ENCODE assay signal across 30 cellular contexts in the genomic region with DNA sequence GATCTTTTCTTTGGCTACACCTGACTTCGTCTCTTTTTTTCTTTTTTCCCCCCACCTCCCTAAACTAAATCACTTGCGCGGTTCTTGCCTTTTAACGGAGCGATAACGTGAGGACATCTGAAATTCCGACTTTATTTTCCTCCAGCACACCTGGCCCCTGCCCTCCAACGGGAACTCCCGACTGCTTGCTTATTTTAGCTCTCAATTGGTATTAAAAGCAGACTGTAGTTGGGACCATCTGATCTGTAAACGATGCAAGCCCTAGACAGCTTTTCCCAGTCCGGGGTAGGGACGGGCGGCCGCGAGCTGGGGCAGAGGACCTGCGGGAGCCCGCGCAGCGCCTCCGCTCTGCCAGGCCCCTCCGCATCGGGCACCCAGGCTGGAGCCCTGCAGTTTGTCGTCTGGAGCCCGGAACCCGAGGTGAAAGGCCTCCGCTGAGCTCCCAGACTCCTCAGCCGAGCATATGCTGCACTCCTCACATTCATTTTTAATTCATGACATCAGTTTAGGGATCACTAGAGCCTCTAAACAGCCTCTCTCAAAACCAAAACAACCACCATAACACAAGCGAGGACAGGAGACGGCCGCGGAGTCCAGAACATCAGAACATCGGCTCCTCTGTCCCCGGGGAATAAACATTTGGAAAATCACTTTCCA. TPM values are rescaled to one million over a fixed set of nuclear protein-coding genes. Genes with fewer than 3 reads are reported as not detected.
A peak's percentile ranks its signal among the peaks of the same experiment; 100 is the strongest.
DNase-seq lines count a peak whose midpoint lies in the region; ATAC-seq, FAIRE-seq and TF ChIP-seq lines count a peak whose summit lies in the region.
"Had no signal": no experiment of that assay in that cellular context is flagged by ENCODE, and none has a peak within 500 bp of the region (broad histone marks: within the 10 kb centered on the region; RNA-seq: fewer than 3 reads in every experiment).

No MANE protein-coding gene starts in this region.

- H2BK120ac ChIP-seq in neuronal stem cell (ENCODE audit: low read depth, low read length), result no peak overlapping the region

- H3K27me3 ChIP-seq in H7 (ENCODE audit: control insufficient read depth, insufficient read depth, low read length) (peaks cover 80% of the 10 kb centered on the region), neuronal stem cell (ENCODE audit: control insufficient read depth in 3 of 3, insufficient read depth in 3 of 3, low read depth in 1 of 3, low read length in 3 of 3) (peaks cover 32 to 90% (median 73%) of the 10 kb centered on the region in 3 experiments), lower lobe of right lung (ENCODE audit: low read depth) (peaks cover 94% of the 10 kb centered on the region)

- intact Hi-C loops in lower lobe of right lung (cut with DNase I), result no loop called here

- no peak overlapping the region for H3K9ac ChIP-seq in neuronal stem cell (ENCODE audit: low read depth, low read length, poor library complexity)

- DNase-seq in AG04449 (ENCODE audit: low read depth, low spot score) (no peak), H7 (peak; percentile 77), fibroblast of villous mesenchyme (ENCODE audit: low read depth) (peak; percentile 67), neuronal stem cell (ENCODE audit: low spot score) (no peak), lower lobe of right lung (no peak), D721Med (ENCODE audit: insufficient read length, low spot score) (no peak), SHP77 (lab: John Stamatoyannopoulos, UW) (no peak)
- DNase-seq: activated CD4-positive, alpha-beta T cell treated with anti-CD3 and anti-CD28 coated beads for 48 hours; activated T-cell treated with anti-CD3 and anti-CD28 coated beads, Interleukin-2, amount 50 U/mL, for 24 hours; BE2C; heart right ventricle; mucosa of descending colon; NCI-H1092 treated with DMSO at 0.1 percent for 48 hours; NCI-H1930; small intestine; stimulated activated CD4-positive, alpha-beta T cell treated with anti-CD3 and anti-CD28 coated beads, Interleukin-1b, Interleukin-23, amount 100 ng/mL, for 48 hours; substantia nigra had no signal

- no peak overlapping the region for H3K14ac ChIP-seq in neuronal stem cell (ENCODE audit: low read length)

- H3K4me2 ChIP-seq in neuronal stem cell (ENCODE audit: insufficient read depth, low read length, poor library complexity, severe bottlenecking), result no peak overlapping the region

- no peak overlapping the region for H2BK12ac ChIP-seq in neuronal stem cell (ENCODE audit: low read length)

- WGBS in neuronal stem cell (ENCODE audit: extremely low coverage in 2 of 2, insufficient read length in 2 of 2, insufficient replicate concordance in 1 of 2), 2 donors, result no CpG with 5 or more reads among the region's 33 CpGs

- H3K27ac ChIP-seq in neuronal stem cell (replicated peaks; ENCODE audit: low read length) (no peak overlapping the region), lower lobe of right lung (no peak overlapping the region)
- H3K27ac ChIP-seq: cardiac muscle cell, heart right ventricle, SK-N-MC had no signal

- no peak overlapping the region for H2BK5ac ChIP-seq in neuronal stem cell (ENCODE audit: low read length)

- no peak overlapping the region for H4K8ac ChIP-seq in neuronal stem cell (ENCODE audit: low read depth, low read length)

- CTCF ChIA-PET in AG04449 (lab: Yijun Ruan, JAX), result interaction anchor here (1.3 to 3.6 kb wide), 3 partner anchors 12 to 102 kb away, joined by 3 to 15 read pairs (median 9); no protein-coding TSS in a partner anchor

- TF ChIP-seq CTCF in AG04449 (IDR thresholded peaks at IDR 0.05; ENCODE audit: insufficient read depth, low read length, missing control alignments) (no peak), fibroblast of villous mesenchyme (IDR thresholded peaks at IDR 0.05; ENCODE audit: insufficient read depth, low read depth, low read length) (no peak), lower lobe of right lung (IDR thresholded peaks at IDR 0.05) (no peak), D721Med (IDR thresholded peaks at IDR 0.05; ENCODE audit: insufficient read depth, missing control alignments) (no peak)

- FAIRE-seq in D721Med (lab: Jason Lieb, UNC), result no peak
- FAIRE-seq: endothelial cell of umbilical vein, GM12892, small intestine had no signal

- H3K36me3 ChIP-seq in H7 (replicated peaks; ENCODE audit: control insufficient read depth, insufficient read depth, low read length) (no peaks in the 10 kb centered on the region), neuronal stem cell (replicated peaks in 1 of 2; ENCODE audit: control insufficient read depth in 2 of 2, insufficient read depth in 2 of 2, low read length in 2 of 2) (no peaks in the 10 kb centered on the region), lower lobe of right lung (no peaks in the 10 kb centered on the region)
- H3K36me3 ChIP-seq: BE2C, cardiac muscle cell, heart right ventricle had no signal

- H3K4ac ChIP-seq in neuronal stem cell (ENCODE audit: low read length), result no peak overlapping the region

- no peaks in the 10 kb centered on the region for H3K9me3 ChIP-seq in neuronal stem cell (replicated peaks in 1 of 2; ENCODE audit: control insufficient read depth in 2 of 2, insufficient read depth in 1 of 2, low read depth in 1 of 2, low read length in 2 of 2)
- no peaks in the 10 kb centered on the region for H3K9me3 ChIP-seq in lower lobe of right lung
- H3K9me3 ChIP-seq: BE2C, heart right ventricle, mucosa of descending colon had no signal

- H3K4me3 ChIP-seq in AG04449 (ENCODE audit: low read depth, low read length), result peak overlapping the region; percentile 8; the same call in 1 of the 2 replicates
- H3K4me3 ChIP-seq in H7 (ENCODE audit: insufficient read depth, low read depth, low read length), result no peak overlapping the region
- H3K4me3 ChIP-seq in fibroblast of villous mesenchyme (ENCODE audit: low read depth, low read length), result peak overlapping the region; percentile 24
- H3K4me3 ChIP-seq in neuronal stem cell (ENCODE audit: low read length in 2 of 2), result no peak overlapping the region
- no peak overlapping the region for H3K4me3 ChIP-seq in lower lobe of right lung
- H3K4me3 ChIP-seq: cardiac muscle cell, heart right ventricle, mucosa of descending colon, SK-N-MC had no signal

- H3K4me1 ChIP-seq in neuronal stem cell (ENCODE audit: control insufficient read depth in 2 of 2, insufficient read depth in 1 of 2, low read depth in 1 of 2, low read length in 2 of 2) (peaks cover 0 to 9% of the 10 kb centered on the region in 2 donors), lower lobe of right lung (peaks cover 22% of the 10 kb centered on the region)
- H3K4me1 ChIP-seq: BE2C had no signal

- H2AFZ ChIP-seq in neuronal stem cell (ENCODE audit: low read length), result no peak overlapping the region

- H2BK15ac ChIP-seq in neuronal stem cell (ENCODE audit: low read length), result no peak overlapping the region

- H2AK5ac ChIP-seq in neuronal stem cell (ENCODE audit: low read depth, low read length), result no peak overlapping the region

- ATAC-seq in lower lobe of right lung (no peak), HG02973 (IDR thresholded peaks at IDR 0.05; ENCODE audit: unreplicated experiment) (no peak)
- ATAC-seq: HCT116, heart right ventricle, mucosa of descending colon had no signal

- H3K79me1 ChIP-seq in neuronal stem cell (ENCODE audit: low read depth, low read length), result no peaks in the 10 kb centered on the region

- H3K18ac ChIP-seq in neuronal stem cell (ENCODE audit: low read length), result peak overlapping the region; percentile 69

- H3K23ac ChIP-seq in neuronal stem cell (ENCODE audit: low read depth, low read length, poor library complexity), result no peak overlapping the region

- POLR2A ChIA-PET in AG04449 (lab: Yijun Ruan, JAX), result interaction anchor here (2.1 kb wide), 1 partner anchor 10 kb away, joined by 5 read pairs; the partner anchor contains the start of gene EMX2

- no peak overlapping the region for H4K91ac ChIP-seq in neuronal stem cell (ENCODE audit: low read depth, low read length, poor library complexity)

RNA-seq across cellular contexts. Expression of gene EMX2, which starts 10.0 kb away (rescaled TPM):
- not detected in 2 replicates for total RNA-seq in H7 (2014; rRNA removed; shearing (Covaris generic))
- total RNA-seq in fibroblast of villous mesenchyme (4.5 and 10.8 TPM in 2 replicates), lower lobe of right lung (not detected)
- 14.9 TPM for polyA plus RNA-seq in neuronal stem cell (2013, experiment 1 of 2)
- 14.7 TPM for polyA plus RNA-seq in neuronal stem cell (2013, experiment 2 of 2)
- total RNA-seq: activated CD8-positive, alpha-beta memory T cell treated with anti-CD3 and anti-CD28 coated beads for 36 hours; cardiac muscle cell; dermis microvascular lymphatic vessel endothelial cell; endothelial cell of umbilical vein; liver; mucosa of descending colon; pulmonary artery endothelial cell; RPMI7951; T-helper 2 cell treated with Interferon-gamma antibody and Interleukin-4, amounts not matched to agents 100 ng/mL and 5 ng/mL, for 36 hours had no signal
- polyA plus RNA-seq: cardiac muscle cell, endothelial cell of umbilical vein, IgD-negative memory B cell, liver had no signal

Comparison
In these comparisons a context has a peak if more than half of its experiments do, and no peak if none do; other contexts are left out.
1. DNase-seq: peak in H7 (single experiment) and fibroblast of villous mesenchyme (single experiment); none in AG04449 (single experiment), neuronal stem cell (single experiment), lower lobe of right lung (single experiment), D721Med (single experiment) and SHP77 (0 of 2).
2. H3K4me3 ChIP-seq: peak in AG04449 (single experiment) and fibroblast of villous mesenchyme (single experiment); none in H7 (single experiment), neuronal stem cell (0 of 2) and lower lobe of right lung (single experiment).